8 cellular contexts compared by ENCODE assay signal in the genomic region with DNA sequence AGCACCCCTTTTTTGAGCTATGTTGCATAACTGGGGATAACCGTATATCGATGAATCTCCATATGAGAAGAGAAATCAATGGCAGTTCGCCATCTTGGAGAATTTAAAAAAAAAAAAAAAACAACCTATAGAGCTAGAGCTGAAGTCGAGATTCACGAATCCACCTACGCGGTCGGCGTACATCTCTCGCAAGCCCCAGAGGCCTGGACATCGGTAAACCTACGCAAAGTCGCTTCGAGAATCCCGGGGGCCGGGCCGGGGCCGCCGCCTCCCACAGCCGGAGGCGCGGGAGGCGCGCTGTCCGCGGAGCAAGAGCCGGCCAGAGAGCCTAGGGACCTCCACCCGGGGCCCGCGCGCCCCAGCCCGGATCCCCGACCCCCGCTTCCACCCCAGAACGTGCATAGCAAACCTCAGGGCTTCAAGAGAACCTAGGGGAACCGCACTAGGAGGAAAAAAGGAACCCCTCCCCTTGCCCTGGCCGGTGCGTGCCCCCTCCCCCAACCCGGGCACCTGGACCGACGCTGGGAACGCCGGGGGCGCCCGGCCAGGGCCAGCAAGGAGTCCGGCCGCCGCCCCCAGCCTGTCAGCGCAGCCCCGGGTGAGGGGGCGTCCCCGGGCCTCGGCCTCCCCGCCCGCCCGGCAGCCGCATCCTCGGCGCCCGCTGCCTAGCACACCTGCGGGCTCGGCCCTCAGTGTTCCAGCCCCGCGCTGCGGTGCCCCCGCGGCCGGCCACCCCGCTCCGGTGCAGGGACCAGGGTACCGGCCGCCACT. TPM values are rescaled to one million over a fixed set of nuclear protein-coding genes. Genes with fewer than 3 reads are reported as not detected.
A peak's percentile ranks its signal among the peaks of the same experiment; 100 is the strongest.
DNase-seq lines count a peak whose midpoint lies in the region; ATAC-seq, FAIRE-seq and TF ChIP-seq lines count a peak whose summit lies in the region.

No MANE protein-coding gene starts in this region.

- H3K4me3 ChIP-seq in WI38 (ENCODE audit: low read depth, low read length) = peak overlapping the region; percentile 85
- H3K4me3 ChIP-seq in breast epithelium = peak overlapping the region; percentile 79 to 95 (median 93)
- peak overlapping the region; percentile 81 to 90 (median 87) for H3K4me3 ChIP-seq in skeletal muscle tissue (ENCODE audit: low read length in 3 of 3)

- DNase-seq in GM12891 (ENCODE audit: insufficient read length, low spot score) (peak; percentile 38), NCI-H146 (lab: John Stamatoyannopoulos, UW) (peak; percentile 94), breast epithelium (ENCODE audit: low spot score in 2 of 2) (peak; percentile 56 to 81), iPS-NIHi11 (ENCODE audit: low spot score) (peak; percentile 62), GF-D8 (lab: John Stamatoyannopoulos, UW) (no peak)

- peak overlapping the region; percentile 92 to 96 (median 95) for H3K9ac ChIP-seq in skeletal muscle tissue (ENCODE audit: low read depth in 1 of 3, low read length in 3 of 3)

- intact Hi-C loops in breast epithelium (cut with DNase I; ENCODE audit: low total_unique reads) = no loop called here

- peak overlapping the region; percentile 90 to 91 for H3K27ac ChIP-seq in breast epithelium
- peak overlapping the region; percentile 97 for H3K27ac ChIP-seq in skeletal muscle tissue (ENCODE audit: low read depth, low read length)

- peaks cover 0 to 6% of the 10 kb centered on the region in 2 donors for H3K4me1 ChIP-seq in breast epithelium
- H3K4me1 ChIP-seq in skeletal muscle tissue (ENCODE audit: control insufficient read depth in 3 of 3, insufficient read depth in 3 of 3, low read length in 3 of 3) = peaks cover 2 to 25% (median 14%) of the 10 kb centered on the region in 3 donors

- TF ChIP-seq POLR2A in GM12891 (IDR thresholded peaks at IDR 0.05; ENCODE audit: low read depth, low read length) (no peak), breast epithelium (IDR thresholded peaks at IDR 0.05) (no peak)

- peak; percentile 60 for ATAC-seq in HG02763 (IDR thresholded peaks at IDR 0.05; ENCODE audit: unreplicated experiment)

- H3K27me3 ChIP-seq in breast epithelium (no peaks in the 10 kb centered on the region), skeletal muscle tissue (ENCODE audit: control insufficient read depth in 3 of 3, insufficient read depth in 3 of 3, low read length in 3 of 3) (no peaks in the 10 kb centered on the region)

- peak; percentile 70 for FAIRE-seq in GM12891 (lab: Jason Lieb, UNC)

- H3K9me3 ChIP-seq in breast epithelium (no peaks in the 10 kb centered on the region), skeletal muscle tissue (ENCODE audit: control insufficient read depth in 3 of 3, low read length in 3 of 3) (no peaks in the 10 kb centered on the region)

- H3K36me3 ChIP-seq in breast epithelium (no peaks in the 10 kb centered on the region), skeletal muscle tissue (ENCODE audit: control insufficient read depth in 3 of 3, insufficient read depth in 3 of 3, low read length in 3 of 3) (peaks cover 0 to 7% (median 2%) of the 10 kb centered on the region in 3 donors)

- TF ChIP-seq CTCF in WI38 (IDR thresholded peaks at IDR 0.05; ENCODE audit: low read depth, low read length) (no peak), breast epithelium (IDR thresholded peaks at IDR 0.05) (no peak)

TF ChIP-seq in GM12891, 5 proteins besides CTCF, POLR2A, EP300 and RAD21:
- no peak for TF ChIP-seq TAF1 (IDR thresholded peaks at IDR 0.05; ENCODE audit: low read depth, low read length)
- TF ChIP-seq PAX5 (IDR thresholded peaks at IDR 0.05; ENCODE audit: insufficient read depth, low read length, severe bottlenecking) = no peak
- 0 out of 2 replicates have a peak, but pooled peaks have one; percentile 2 for TF ChIP-seq SPI1 (IDR thresholded peaks at IDR 0.05; ENCODE audit: low read depth, low read length)
TF ChIP-seq in GM12891: peak in this region for 1.

RNA-seq across cellular contexts. Expression of a gene that starts 0.6 kb away (rescaled TPM):
- 2.6 TPM for polyA plus RNA-seq in GM12891 (2012; ENCODE audit: low read depth, missing spikeins)
- total RNA-seq in breast epithelium (10 to 100 TPM; 48.2 to 65.6 (median 49.8) TPM), skeletal muscle tissue (142 TPM)
